In genomic region chr18:66138642-66139041, GRCh38 we compare ENCODE assay signal across 18 cellular contexts.
DNase-seq lines count a peak whose midpoint lies in the region; ATAC-seq and TF ChIP-seq lines count a peak whose summit lies in the region.
"Had no signal": no experiment of that assay in that cellular context is flagged by ENCODE, and none has a peak within 500 bp of the region (broad histone marks: within the 10 kb centered on the region; RNA-seq: fewer than 3 reads in every experiment).

No MANE protein-coding gene starts in this region.

- H3K4me1 ChIP-seq in heart left ventricle (peaks cover 0 to 8% (median 0%) of the 10 kb centered on the region in 12 donors), left ventricle myocardium inferior (no peaks in the 10 kb centered on the region), skeletal muscle tissue (ENCODE audit: control insufficient read depth in 3 of 3, insufficient read depth in 3 of 3, low read length in 3 of 3) (peaks cover 0 to 3% (median 0%) of the 10 kb centered on the region in 3 donors), A673 (ENCODE audit: insufficient read depth, low read length, poor library complexity, severe bottlenecking) (no peaks in the 10 kb centered on the region)
- H3K4me1 ChIP-seq: BLaER1 treated with 17β-estradiol and CSF1 and Interleukin-3, amounts not matched to agents 10 nM and 100 nM had no signal

- H3K27me3 Mint-ChIP-seq in nephron progenitor cell (ENCODE audit: low read depth, poor library complexity): no peaks in the 10 kb centered on the region
- H3K27me3 Mint-ChIP-seq: B cell had no signal

- no peak for TF ChIP-seq CTCF in heart left ventricle (IDR thresholded peaks at IDR 0.05)
- TF ChIP-seq CTCF in left ventricle myocardium inferior (IDR thresholded peaks at IDR 0.05; ENCODE audit: borderline replicate concordance): no peak
- no peak for TF ChIP-seq CTCF in nephron progenitor cell (IDR thresholded peaks at IDR 0.05)
- no peak for TF ChIP-seq CTCF in A673 (conservative IDR thresholded peaks at IDR 0.05; ENCODE audit: low read depth, low read length)

- H3K9me3 Mint-ChIP-seq in nephron progenitor cell: no peaks in the 10 kb centered on the region
- H3K9me3 Mint-ChIP-seq: H9 had no signal

- peaks cover 21% of the 10 kb centered on the region for H3K4me1 Mint-ChIP-seq in nephron progenitor cell
- H3K4me1 Mint-ChIP-seq: B cell had no signal

- ATAC-seq in heart left ventricle: peak in 3 of 4 donors; percentile 76 to 85 (median 82)
- ATAC-seq: CD8-positive, alpha-beta T cell; GM12878 had no signal

- H3K4me3 ChIP-seq in heart left ventricle (no peak overlapping the region), left ventricle myocardium inferior (no peak overlapping the region), skeletal muscle tissue (ENCODE audit: low read length in 3 of 3) (no peak overlapping the region), A673 (ENCODE audit: low read depth, low read length, poor library complexity, severe bottlenecking) (no peak overlapping the region)
- H3K4me3 ChIP-seq: BLaER1 treated with 17β-estradiol and CSF1 and Interleukin-3, amounts not matched to agents 10 nM and 100 nM; GM12878 had no signal

- H3K27ac ChIP-seq in heart left ventricle (peak overlapping the region in 8 of 12 donors; percentile 4 to 71 (median 48)), left ventricle myocardium inferior (replicated peaks) (peak overlapping the region; percentile 9), skeletal muscle tissue (ENCODE audit: low read depth, low read length) (peak overlapping the region; percentile 16), A673 (ENCODE audit: low read depth, low read length, poor library complexity, severe bottlenecking) (no peak overlapping the region)
- H3K27ac ChIP-seq: BLaER1 treated with 17β-estradiol and CSF1 and Interleukin-3, amounts not matched to agents 10 nM and 100 nM had no signal

- POLR2A ChIA-PET in A673 (lab: Charles Lee; ENCODE audit: low non-redundant PET): no interaction called here

- DNase-seq in heart left ventricle (peak in 3 of 5 donors; percentile 19 to 46 (median 39)), cardiac septum (ENCODE audit: low spot score) (no peak), left ventricle myocardium inferior (peak; percentile 15), nephron progenitor cell (no peak), NCI-H774 (lab: John Stamatoyannopoulos, UW) (no peak), A673 (ENCODE audit: low spot score) (no peak)
- DNase-seq: 8988T; Calu3; CD8-positive, alpha-beta T cell; DMS 273 treated with DMSO at 0.1 percent for 48 hours; DMS53; DND-41; EL; H9 had no signal

- H3K36me3 ChIP-seq in heart left ventricle (no peaks in the 10 kb centered on the region), left ventricle myocardium inferior (no peaks in the 10 kb centered on the region), skeletal muscle tissue (ENCODE audit: control insufficient read depth in 3 of 3, insufficient read depth in 3 of 3, low read length in 3 of 3) (no peaks in the 10 kb centered on the region), A673 (ENCODE audit: insufficient read depth, low read length, poor library complexity, severe bottlenecking) (no peaks in the 10 kb centered on the region)
- H3K36me3 ChIP-seq: BLaER1 treated with 17β-estradiol and CSF1 and Interleukin-3, amounts not matched to agents 10 nM and 100 nM had no signal

- BruUV-seq in A673 (replicated peaks; lab: Mats Ljungman, UMichigan): no TSS peak

- no peak overlapping the region for H3K9ac ChIP-seq in skeletal muscle tissue (ENCODE audit: low read depth in 1 of 3, low read length in 3 of 3)
- H3K9ac ChIP-seq: BLaER1 treated with 17β-estradiol and CSF1 and Interleukin-3, amounts not matched to agents 10 nM and 100 nM had no signal

- peak overlapping the region; percentile 29 for H3K27ac Mint-ChIP-seq in nephron progenitor cell
- H3K27ac Mint-ChIP-seq: B cell; CD8-positive, alpha-beta T cell; H9 had no signal

- H3K27me3 ChIP-seq in heart left ventricle (no peaks in the 10 kb centered on the region), left ventricle myocardium inferior (ENCODE audit: low read depth) (no peaks in the 10 kb centered on the region), skeletal muscle tissue (ENCODE audit: control insufficient read depth in 3 of 3, insufficient read depth in 3 of 3, low read length in 3 of 3) (no peaks in the 10 kb centered on the region), A673 (replicated peaks; ENCODE audit: insufficient read depth, low read depth, low read length, poor library complexity) (no peaks in the 10 kb centered on the region)
- H3K27me3 ChIP-seq: BLaER1 treated with 17β-estradiol and CSF1 and Interleukin-3, amounts not matched to agents 10 nM and 100 nM had no signal

- no peaks in the 10 kb centered on the region for H3K36me3 Mint-ChIP-seq in nephron progenitor cell (ENCODE audit: low read depth)
- H3K36me3 Mint-ChIP-seq: CD8-positive, alpha-beta T cell had no signal

- TF ChIP-seq POLR2A in heart left ventricle (IDR thresholded peaks at IDR 0.05): no peak

- CTCF ChIA-PET in A673 (lab: Charles Lee): no interaction called here

- intact Hi-C loops in heart left ventricle (cut with DNase I): no loop called here
- intact Hi-C loops in cardiac septum (cut with DNase I): loop anchor here (5.0 kb wide), 1 partner anchor 239 kb away; no protein-coding TSS in a partner anchor
- intact Hi-C loops in left ventricle myocardium inferior (cut with micrococcal nuclease): no loop called here
- intact Hi-C loops in A673 (cut with micrococcal nuclease; ENCODE audit: unreplicated experiment): no loop called here

- 39 to 46% (median 42%) methylated on average over 5 of the region's 5 CpGs for WGBS in heart left ventricle, 4 donors

- H3K9me3 ChIP-seq in heart left ventricle (no peaks in the 10 kb centered on the region), left ventricle myocardium inferior (replicated peaks) (no peaks in the 10 kb centered on the region), skeletal muscle tissue (ENCODE audit: control insufficient read depth in 3 of 3, low read length in 3 of 3) (no peaks in the 10 kb centered on the region), A673 (ENCODE audit: low read depth, low read length, poor library complexity, severe bottlenecking) (no peaks in the 10 kb centered on the region)
- H3K9me3 ChIP-seq: BLaER1 treated with 17β-estradiol and CSF1 and Interleukin-3, amounts not matched to agents 10 nM and 100 nM had no signal

- no peak overlapping the region for H3K4me3 Mint-ChIP-seq in nephron progenitor cell
- H3K4me3 Mint-ChIP-seq: B cell; CD8-positive, alpha-beta T cell; H9 had no signal

Comparison
In these comparisons a context has a peak if more than half of its experiments do, and no peak if none do; other contexts are left out.
1. DNase-seq: peak in heart left ventricle (3 of 5) and left ventricle myocardium inferior (single experiment); none in cardiac septum (single experiment), nephron progenitor cell (single experiment), NCI-H774 (single experiment) and A673 (single experiment).